Comparison of ENCODE assay signal across 8 cellular contexts in genomic region chr15:52093539-52094502, GRCh38. TPM values are rescaled to one million over a fixed set of nuclear protein-coding genes. Genes with fewer than 3 reads are reported as not detected.
DNase-seq lines count a peak whose midpoint lies in the region; ATAC-seq and TF ChIP-seq lines count a peak whose summit lies in the region.

No MANE protein-coding gene starts in this region.

- peaks cover 3% of the 10 kb centered on the region for H3F3A ChIP-seq in PC-3 (ENCODE audit: low read length, unreplicated experiment)

- peak overlapping the region; percentile 85 for H3K27ac Mint-ChIP-seq in osteocyte (ENCODE audit: unreplicated experiment)
- H3K27ac Mint-ChIP-seq in activated T-helper 1 cell treated with anti-CD3 and anti-CD28 coated beads, Interleukin-12 subunit alpha, Interleukin-12 subunit beta, Interleukin-2, Interleukin-4 antibody, amounts not matched to agents 30 ng/mL and 10 ng/mL and 1 ng/mL, durations not matched to agents 14 hours and 24 hours and 36 hours, result no peak overlapping the region

- CTCF ChIA-PET in PC-3 (lab: Charles Lee), result no interaction called here

- no peaks in the 10 kb centered on the region for H3K36me3 ChIP-seq in PC-3 (ENCODE audit: low read depth, low read length)
- no peaks in the 10 kb centered on the region for H3K36me3 ChIP-seq in esophagus (ENCODE audit: control insufficient read depth in 2 of 2, insufficient read depth in 2 of 2, low read length in 1 of 2)

- H3K9me3 ChIP-seq in PC-3 (ENCODE audit: low read length), result no peaks in the 10 kb centered on the region
- H3K9me3 ChIP-seq in esophagus (ENCODE audit: control insufficient read depth in 2 of 2, insufficient read depth in 1 of 2, low read depth in 1 of 2, low read length in 1 of 2), result no peaks in the 10 kb centered on the region

- BruUV-seq in PC-3 (replicated peaks; lab: Mats Ljungman, UMichigan), result TSS peak; percentile 90

- H3K4me3 ChIP-seq in PC-3 (ENCODE audit: low read length) (no peak overlapping the region; the same call in 1 of the 2 replicates), esophagus (ENCODE audit: low read depth in 1 of 2, low read length in 2 of 2) (no peak overlapping the region)

- ATAC-seq in PC-3 (peak; percentile 85), HG02884 (IDR thresholded peaks at IDR 0.05; ENCODE audit: unreplicated experiment) (no peak), GM18858 (IDR thresholded peaks at IDR 0.05; ENCODE audit: unreplicated experiment) (no peak), GM18868 (IDR thresholded peaks at IDR 0.05; ENCODE audit: unreplicated experiment) (no peak)

- POLR2A ChIA-PET in PC-3 (lab: Charles Lee; ENCODE audit: unreplicated experiment), result interaction anchor here (0.5 to 0.6 kb wide), 2 partner anchors 40 to 644 kb away, joined by 4 to 7 read pairs; no protein-coding TSS in a partner anchor

- H3K4me1 ChIP-seq in PC-3 (ENCODE audit: insufficient read depth, low read length), result peaks cover 33% of the 10 kb centered on the region
- peaks cover 10 to 16% of the 10 kb centered on the region in 2 donors for H3K4me1 ChIP-seq in esophagus (ENCODE audit: control insufficient read depth in 2 of 2, insufficient read depth in 2 of 2, low read length in 1 of 2)

- peak overlapping the region; percentile 97 for H3K27ac ChIP-seq in PC-3 (ENCODE audit: low read length)
- H3K27ac ChIP-seq in esophagus (ENCODE audit: low read depth in 2 of 2, low read length in 1 of 2), result peak overlapping the region; percentile 65 to 83

- peaks cover 17% of the 10 kb centered on the region for H3K9me3 Mint-ChIP-seq in osteocyte (ENCODE audit: unreplicated experiment)
- H3K9me3 Mint-ChIP-seq in activated T-helper 1 cell treated with anti-CD3 and anti-CD28 coated beads, Interleukin-12 subunit alpha, Interleukin-12 subunit beta, Interleukin-2, Interleukin-4 antibody, amounts not matched to agents 30 ng/mL and 10 ng/mL and 1 ng/mL, durations not matched to agents 14 hours and 24 hours and 36 hours, result peaks cover 17% of the 10 kb centered on the region

- H3K27me3 Mint-ChIP-seq in osteocyte (ENCODE audit: unreplicated experiment), result no peaks in the 10 kb centered on the region
- H3K27me3 Mint-ChIP-seq in activated T-helper 1 cell treated with anti-CD3 and anti-CD28 coated beads, Interleukin-12 subunit alpha, Interleukin-12 subunit beta, Interleukin-2, Interleukin-4 antibody, amounts not matched to agents 30 ng/mL and 10 ng/mL and 1 ng/mL, durations not matched to agents 14 hours and 24 hours and 36 hours (ENCODE audit: insufficient read depth), result peaks cover 12% of the 10 kb centered on the region

- H3K79me2 ChIP-seq in PC-3 (ENCODE audit: low read length), result no peaks in the 10 kb centered on the region

- H3K4me3 Mint-ChIP-seq in osteocyte (ENCODE audit: unreplicated experiment), result no peak overlapping the region
- no peak overlapping the region for H3K4me3 Mint-ChIP-seq in activated T-helper 1 cell treated with anti-CD3 and anti-CD28 coated beads, Interleukin-12 subunit alpha, Interleukin-12 subunit beta, Interleukin-2, Interleukin-4 antibody, amounts not matched to agents 30 ng/mL and 10 ng/mL and 1 ng/mL, durations not matched to agents 14 hours and 24 hours and 36 hours

- peak overlapping the region; percentile 71 for H3K9ac ChIP-seq in PC-3 (ENCODE audit: low read length)

- peak overlapping the region; percentile 74 for H3K4me2 ChIP-seq in PC-3 (ENCODE audit: low read length)

- WGBS in esophagus, 2 donors, result 42 to 59% methylated on average over 12 of the region's 12 CpGs

- H4K20me1 ChIP-seq in PC-3 (ENCODE audit: low read length), result no peaks in the 10 kb centered on the region

- TF ChIP-seq CTCF in PC-3 (conservative IDR thresholded peaks at IDR 0.05; ENCODE audit: low read depth, low read length), result no peak
- TF ChIP-seq CTCF in osteocyte (IDR thresholded peaks at IDR 0.05), result no peak

- H3K4me1 Mint-ChIP-seq in osteocyte (ENCODE audit: unreplicated experiment), result peaks cover 38% of the 10 kb centered on the region
- H3K4me1 Mint-ChIP-seq in activated T-helper 1 cell treated with anti-CD3 and anti-CD28 coated beads, Interleukin-12 subunit alpha, Interleukin-12 subunit beta, Interleukin-2, Interleukin-4 antibody, amounts not matched to agents 30 ng/mL and 10 ng/mL and 1 ng/mL, durations not matched to agents 14 hours and 24 hours and 36 hours (ENCODE audit: low read depth), result no peaks in the 10 kb centered on the region

- H3K36me3 Mint-ChIP-seq in osteocyte (ENCODE audit: unreplicated experiment), result peaks cover 3% of the 10 kb centered on the region
- no peaks in the 10 kb centered on the region for H3K36me3 Mint-ChIP-seq in activated T-helper 1 cell treated with anti-CD3 and anti-CD28 coated beads, Interleukin-12 subunit alpha, Interleukin-12 subunit beta, Interleukin-2, Interleukin-4 antibody, amounts not matched to agents 30 ng/mL and 10 ng/mL and 1 ng/mL, durations not matched to agents 14 hours and 24 hours and 36 hours (ENCODE audit: low read depth)

- DNase-seq in EH (ENCODE audit: low read depth), result peak; percentile 97
- peak; percentile 93 for DNase-seq in PC-3
- no peak for DNase-seq in osteocyte (ENCODE audit: extremely low spot score, unreplicated experiment)
- no peak for DNase-seq in activated T-helper 1 cell treated with anti-CD3 and anti-CD28 coated beads, Interleukin-12 subunit alpha, Interleukin-12 subunit beta, Interleukin-2, Interleukin-4 antibody, amounts not matched to agents 30 ng/mL and 10 ng/mL and 1 ng/mL, durations not matched to agents 14 hours and 24 hours and 36 hours (ENCODE audit: low spot score)

- intact Hi-C loops in PC-3 (cut with micrococcal nuclease), result loop anchor here (2.0 to 5.0 kb wide), 2 partner anchors 73 to 112 kb away; no protein-coding TSS in a partner anchor
- intact Hi-C loops in activated T-helper 1 cell treated with anti-CD3 and anti-CD28 coated beads, Interleukin-12 subunit alpha, Interleukin-12 subunit beta, Interleukin-2, Interleukin-4 antibody, amounts not matched to agents 30 ng/mL and 10 ng/mL and 1 ng/mL, durations not matched to agents 14 hours and 24 hours and 36 hours (cut with micrococcal nuclease), result no loop called here

- no peaks in the 10 kb centered on the region for H3K9me2 ChIP-seq in PC-3 (replicated peaks; ENCODE audit: low read length)

- H3K27me3 ChIP-seq in PC-3 (ENCODE audit: low read length) (no peaks in the 10 kb centered on the region), esophagus (ENCODE audit: control insufficient read depth in 1 of 2, insufficient read depth in 2 of 2, low read length in 2 of 2) (no peaks in the 10 kb centered on the region)

- peak overlapping the region; percentile 44; the same call in 1 of the 2 replicates for H2AFZ ChIP-seq in PC-3 (ENCODE audit: low read length)

RNA-seq across cellular contexts. Expression of gene BCL2L10, which starts 18.8 kb away (rescaled TPM):
- total RNA-seq in PC-3 (2014; rRNA removed) (1.8 TPM in 1 of 2 replicates, not detected in the other), osteocyte (not detected in 2 replicates)
- 1 to 10 TPM; 5.3 to 6.7 TPM for polyA plus RNA-seq in esophagus
- total RNA-seq in activated T-helper 1 cell treated with anti-CD3 and anti-CD28 coated beads, Interleukin-12 subunit alpha, Interleukin-12 subunit beta, Interleukin-2, Interleukin-4 antibody, amounts not matched to agents 30 ng/mL and 10 ng/mL and 1 ng/mL, durations not matched to agents 14 hours and 24 hours and 36 hours, result not detected in 2 replicates

Comparison
In these comparisons a context has a peak if more than half of its experiments do, and no peak if none do; other contexts are left out.
1. DNase-seq: peak in EH (single experiment) and PC-3 (single experiment); none in osteocyte (single experiment) and activated T-helper 1 cell treated with anti-CD3 and anti-CD28 coated beads, Interleukin-12 subunit alpha, Interleukin-12 subunit beta, Interleukin-2, Interleukin-4 antibody, amounts not matched to agents 30 ng/mL and 10 ng/mL and 1 ng/mL, durations not matched to agents 14 hours and 24 hours and 36 hours (single experiment).